In genomic region chr5:82754759-82755158, GRCh38 we compare ENCODE assay signal across 16 cellular contexts.
A peak's percentile ranks its signal among the peaks of the same experiment; 100 is the strongest.
DNase-seq lines count a peak whose midpoint lies in the region; ATAC-seq lines count a peak whose summit lies in the region.
"Had no signal": no experiment of that assay in that cellular context is flagged by ENCODE, and none has a peak within 500 bp of the region (broad histone marks: within the 10 kb centered on the region; RNA-seq: fewer than 3 reads in every experiment).

No MANE protein-coding gene starts in this region.

- DNase-seq in CD1c-positive myeloid dendritic cell (ENCODE audit: extremely low spot score) (peak; percentile 25), hypothalamus (lab: John Stamatoyannopoulos, UW) (no peak), NCI-H1092 treated with DMSO at 0.1 percent for 48 hours (lab: John Stamatoyannopoulos, UW) (no peak), DMS114 treated with DMSO at 0.1 percent for 48 hours (lab: John Stamatoyannopoulos, UW; ENCODE audit: unreplicated experiment) (no peak)
- DNase-seq in effector CD8-positive, alpha-beta T cell (lab: John Stamatoyannopoulos, UW), result no peak
- DNase-seq: activated CD8-positive, alpha-beta T cell treated with anti-CD3 and anti-CD28 coated beads, Interleukin-2, amount 10 ng/mL, durations not matched to agents 7 days and 5 days; activated naive CD8-positive, alpha-beta T cell treated with anti-CD3 and anti-CD28 coated beads, Interleukin-2, amount 10 ng/mL, durations not matched to agents 7 days and 5 days; colonic mucosa; DMS153; gastrocnemius medialis; NCI-H1930; PC-9 had no signal

- peak; percentile 93 for ATAC-seq in GM19043 (IDR thresholded peaks at IDR 0.05; ENCODE audit: low read depth, unreplicated experiment)
- ATAC-seq in GM21825 (IDR thresholded peaks at IDR 0.05; ENCODE audit: unreplicated experiment), result peak; percentile 86
- peak; percentile 82 for ATAC-seq in HG03139 (IDR thresholded peaks at IDR 0.05; ENCODE audit: unreplicated experiment)
- ATAC-seq: activated CD8-positive, alpha-beta T cell treated with anti-CD3 and anti-CD28 coated beads, Interleukin-2, amount 10 ng/mL, durations not matched to agents 7 days and 5 days; gastrocnemius medialis; left lobe of liver had no signal
